Comparison of ENCODE assay signal across 8 cellular contexts in the genomic region with DNA sequence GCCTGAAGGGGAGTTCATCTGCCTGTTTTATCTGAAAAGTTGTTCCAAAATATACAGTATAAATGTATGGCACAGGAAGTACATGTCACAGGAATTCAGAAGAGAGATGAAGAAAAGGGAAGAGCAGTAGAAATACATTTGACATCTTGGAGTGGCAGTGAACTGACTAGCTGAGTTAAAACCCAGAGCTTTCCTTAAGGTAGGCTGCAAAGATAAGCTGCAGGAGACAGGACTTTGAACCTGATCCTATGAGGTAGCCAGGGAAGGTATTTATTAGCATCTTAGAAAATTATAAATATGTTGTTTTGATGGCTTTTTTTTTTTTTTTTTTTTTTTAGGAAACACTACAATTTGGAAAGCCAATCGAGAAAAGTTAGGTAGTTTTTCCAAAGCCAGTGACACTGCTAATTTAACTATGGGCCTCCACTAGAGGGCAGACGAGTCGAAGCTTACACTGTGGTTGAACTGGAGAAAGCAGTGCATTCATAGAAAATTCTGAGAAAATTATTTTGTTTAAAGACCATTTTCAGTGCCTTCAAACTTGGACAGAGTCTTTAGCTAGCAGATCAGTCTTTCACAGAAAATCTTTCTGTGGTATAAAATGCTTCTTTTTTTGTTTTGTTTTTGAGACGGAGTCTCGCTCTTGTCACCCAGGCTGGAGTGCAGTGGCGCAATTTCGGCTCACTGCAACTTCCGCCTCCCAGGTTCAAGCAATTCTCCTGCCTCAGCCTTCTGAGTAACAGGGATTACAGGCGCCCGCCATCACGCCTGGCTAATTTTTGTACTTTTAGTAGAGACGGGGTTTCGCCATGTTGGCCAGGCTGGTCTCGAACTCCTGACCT.
DNase-seq lines count a peak whose midpoint lies in the region; ATAC-seq and TF ChIP-seq lines count a peak whose summit lies in the region.

No MANE protein-coding gene starts in this region.

- H3K79me2 ChIP-seq in mesendoderm (ENCODE audit: control insufficient read depth, insufficient read depth, low read length) = no peaks in the 10 kb centered on the region

- H3K4me3 Mint-ChIP-seq in effector memory CD8-positive, alpha-beta T cell = no peak overlapping the region

- H3K4me3 ChIP-seq in AG09309 (ENCODE audit: control insufficient read depth, low read depth, low read length) (no peak overlapping the region), mesendoderm (ENCODE audit: low read length) (no peak overlapping the region)

- H3K27ac Mint-ChIP-seq in effector memory CD8-positive, alpha-beta T cell = no peak overlapping the region

- TF ChIP-seq POLR2A in GM18505 (IDR thresholded peaks at IDR 0.05; ENCODE audit: borderline replicate concordance, extremely low read depth, insufficient read depth, insufficient read length) = no peak

- no peaks in the 10 kb centered on the region for H3K9me3 Mint-ChIP-seq in effector memory CD8-positive, alpha-beta T cell

- no peaks in the 10 kb centered on the region for H3K4me1 ChIP-seq in mesendoderm (ENCODE audit: control insufficient read depth, low read depth, low read length)

- no CpG with 5 or more reads among the region's 14 CpGs for WGBS in mesendoderm (ENCODE audit: extremely low coverage, insufficient coverage, low lambda C conversion rate)

- no peak overlapping the region for H4K5ac ChIP-seq in mesendoderm (ENCODE audit: low read length)

- H3K27ac ChIP-seq in mesendoderm (ENCODE audit: low read depth, low read length) = no peak overlapping the region

- DNase-seq in AG09309 (ENCODE audit: low read depth) = peak; percentile 21
- peak; percentile 65 for DNase-seq in NOMO-1 treated with DMSO at 0.1 percent for 48 hours (lab: John Stamatoyannopoulos, UW; ENCODE audit: unreplicated experiment)
- peak; percentile 55 to 56 for DNase-seq in activated CD8-positive, alpha-beta memory T cell treated with anti-CD3 and anti-CD28 coated beads for 1 hour (ENCODE audit: extremely low read depth in 1 of 2, low read depth in 1 of 2)
- peak; percentile 63 to 72 (median 71) for DNase-seq in effector memory CD8-positive, alpha-beta T cell
- peak; percentile 61 for DNase-seq in mesendoderm
- peak; percentile 25 to 28 for DNase-seq in stimulated activated CD8-positive, alpha-beta memory T cell treated with anti-CD3 and anti-CD28 coated beads, Interleukin-15, amount 100 ng/mL, for 48 hours (ENCODE audit: low read depth in 2 of 2)

- H2BK5ac ChIP-seq in mesendoderm (ENCODE audit: low read length) = no peak overlapping the region

- no peak overlapping the region for H3K4me2 ChIP-seq in mesendoderm (ENCODE audit: low read length)

- H2BK120ac ChIP-seq in mesendoderm (ENCODE audit: low read depth, low read length) = no peak overlapping the region

- H3K9ac ChIP-seq in mesendoderm (ENCODE audit: low read length) = no peak overlapping the region

- no peak overlapping the region for H2AK5ac ChIP-seq in mesendoderm (ENCODE audit: low read length)

- H3K56ac ChIP-seq in mesendoderm (ENCODE audit: low read length) = no peak overlapping the region

- no peak overlapping the region for H2BK15ac ChIP-seq in mesendoderm (replicated peaks; ENCODE audit: low read depth)

- peak; percentile 68 for TF ChIP-seq CTCF in AG09309 (IDR thresholded peaks at IDR 0.05; ENCODE audit: control insufficient read depth, insufficient read depth, low read depth, low read length, missing control alignments)

- H3K27me3 ChIP-seq in mesendoderm (ENCODE audit: insufficient read depth, low read length, poor library complexity) = no peaks in the 10 kb centered on the region

- no peak overlapping the region for H3K23ac ChIP-seq in mesendoderm (ENCODE audit: low read length)

- H3K79me1 ChIP-seq in mesendoderm (ENCODE audit: low read length) = no peaks in the 10 kb centered on the region

- H3K36me3 Mint-ChIP-seq in effector memory CD8-positive, alpha-beta T cell (ENCODE audit: insufficient read depth) = peaks cover 3% of the 10 kb centered on the region

- ATAC-seq in GM21825 (IDR thresholded peaks at IDR 0.05; ENCODE audit: unreplicated experiment) (peak; percentile 50), GM18505 (IDR thresholded peaks at IDR 0.05; ENCODE audit: unreplicated experiment) (no peak)
- peak; percentile 74 for ATAC-seq in effector memory CD8-positive, alpha-beta T cell (replicated peaks)

- H3K4ac ChIP-seq in mesendoderm (ENCODE audit: low read depth, low read length) = no peak overlapping the region

- H3K27me3 Mint-ChIP-seq in effector memory CD8-positive, alpha-beta T cell = no peaks in the 10 kb centered on the region

- no peak overlapping the region for H3K18ac ChIP-seq in mesendoderm (ENCODE audit: low read length)

- no peak overlapping the region for H4K8ac ChIP-seq in mesendoderm (ENCODE audit: low read depth, low read length)

- H3K4me1 Mint-ChIP-seq in effector memory CD8-positive, alpha-beta T cell (ENCODE audit: low read depth in 2 of 2) = peaks cover 0 to 3% of the 10 kb centered on the region in 2 donors

- no peaks in the 10 kb centered on the region for H3K36me3 ChIP-seq in mesendoderm (ENCODE audit: control insufficient read depth, insufficient read depth, low read length)

Comparison
In these comparisons a context has a peak if more than half of its experiments do, and no peak if none do; other contexts are left out.
1. DNase-seq: peak in every context shown above with its lines; median percentile 71 in effector memory CD8-positive, alpha-beta T cell; 65 in NOMO-1 treated with DMSO at 0.1 percent for 48 hours; 61 in mesendoderm; 56 in activated CD8-positive, alpha-beta memory T cell treated with anti-CD3 and anti-CD28 coated beads for 1 hour; 26 in stimulated activated CD8-positive, alpha-beta memory T cell treated with anti-CD3 and anti-CD28 coated beads, Interleukin-15, amount 100 ng/mL, for 48 hours; 21 in AG09309.